ENCODE assay signal across 8 cellular contexts in the genomic region with DNA sequence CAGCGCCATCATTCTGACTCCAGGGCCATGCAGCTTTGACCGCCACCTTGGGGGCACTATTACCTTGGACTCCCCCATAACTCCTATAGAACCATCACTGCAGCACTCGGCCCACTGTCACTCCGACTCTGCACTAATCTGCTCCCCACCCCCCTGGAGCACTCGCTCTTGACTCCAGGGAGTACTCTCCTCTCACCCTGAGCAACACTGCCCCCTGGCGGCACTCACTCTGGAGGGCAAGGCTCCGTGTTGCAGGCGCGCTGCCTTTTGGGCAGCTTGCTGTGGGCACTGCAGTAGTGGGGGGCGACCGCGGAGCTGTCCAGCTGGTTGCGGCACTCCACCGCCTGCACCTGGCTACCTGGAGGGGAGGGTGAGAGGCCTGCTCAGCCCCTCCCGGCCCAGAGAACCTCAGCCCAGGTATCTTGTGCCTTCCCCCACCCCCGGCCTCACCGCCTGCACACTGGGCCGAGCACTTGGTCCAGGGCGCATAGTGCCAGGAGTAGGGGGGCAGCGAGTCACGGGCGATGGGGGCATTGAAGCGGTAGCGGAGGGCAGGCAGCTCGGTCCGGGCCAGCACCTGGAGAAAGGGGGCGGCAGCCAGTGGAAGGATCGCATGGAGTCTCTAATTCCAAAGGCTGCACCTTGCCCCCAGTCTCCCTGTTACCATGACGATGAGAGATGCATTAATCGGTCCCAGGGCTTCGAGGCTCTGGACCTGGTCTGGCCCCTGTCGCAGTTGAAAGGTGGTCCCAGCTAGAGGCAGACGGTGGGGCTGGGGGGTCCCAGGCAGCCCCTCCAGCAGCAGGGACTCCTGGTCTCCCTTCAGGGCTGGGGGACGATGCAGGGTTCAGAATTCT. TPM values are rescaled to one million over a fixed set of nuclear protein-coding genes. Genes with fewer than 3 reads are reported as not detected.
DNase-seq lines count a peak whose midpoint lies in the region; ATAC-seq and TF ChIP-seq lines count a peak whose summit lies in the region.

No MANE protein-coding gene starts in this region.

- POLR2A ChIA-PET in AG04449 (lab: Yijun Ruan, JAX), result interaction anchor here (0.6 kb wide), 1 partner anchor 31 kb away, joined by 3 read pairs; no protein-coding TSS in a partner anchor

- peaks cover 62 to 70% of the 10 kb centered on the region in 2 donors for H3K36me3 ChIP-seq in ascending aorta
- no peaks in the 10 kb centered on the region for H3K36me3 ChIP-seq in vagina
- H3K36me3 ChIP-seq in uterus, result no peaks in the 10 kb centered on the region

- TF ChIP-seq CTCF in AG04449 (IDR thresholded peaks at IDR 0.05; ENCODE audit: insufficient read depth, low read length, missing control alignments) (peak; percentile 68), GM13977 (IDR thresholded peaks at IDR 0.05; ENCODE audit: extremely low read depth, insufficient read depth, missing control alignments) (peak; percentile 65), ascending aorta (IDR thresholded peaks at IDR 0.05) (peak in 2 of 3 experiments; percentile 18 to 45), vagina (IDR thresholded peaks at IDR 0.05) (peak in 2 of 3 experiments; percentile 19 to 37), uterus (IDR thresholded peaks at IDR 0.05) (peak in 2 of 4 experiments; percentile 18 to 29)

- no peaks in the 10 kb centered on the region for H3K27me3 ChIP-seq in ascending aorta
- no peaks in the 10 kb centered on the region for H3K27me3 ChIP-seq in vagina
- H3K27me3 ChIP-seq in uterus, result no peaks in the 10 kb centered on the region

- no peaks in the 10 kb centered on the region for H3K9me3 ChIP-seq in ascending aorta
- no peaks in the 10 kb centered on the region for H3K9me3 ChIP-seq in vagina
- H3K9me3 ChIP-seq in uterus, result no peaks in the 10 kb centered on the region

- in situ Hi-C loops in GM13977 (cut with MboI; ENCODE audit: low pct_unique_long_range_greater_than_20kb, low sequenced_read_pairs, unreplicated experiment), result no loop called here

- no peak overlapping the region for H3K27ac ChIP-seq in ascending aorta
- no peak overlapping the region for H3K27ac ChIP-seq in vagina
- no peak overlapping the region for H3K27ac ChIP-seq in uterus

- TF ChIP-seq POLR2A in vagina (IDR thresholded peaks at IDR 0.05), result no peak
- no peak for TF ChIP-seq POLR2A in uterus (IDR thresholded peaks at IDR 0.05)

- intact Hi-C loops in ascending aorta (cut with DNase I), result loop anchor here (10.0 kb wide), 1 partner anchor 231 kb away; no protein-coding TSS in a partner anchor
- intact Hi-C loops in vagina (cut with DNase I), result no loop called here
- intact Hi-C loops in uterus (cut with DNase I; ENCODE audit: low total_unique reads), result no loop called here

- DNase-seq in AG04449 (ENCODE audit: low read depth, low spot score) (no peak), GM13977 (ENCODE audit: low spot score) (peak; percentile 70), ascending aorta (ENCODE audit: low spot score in 2 of 2) (no peak), left lobe of liver (ENCODE audit: low spot score) (no peak), vagina (ENCODE audit: extremely low spot score in 2 of 2) (no peak), uterus (no peak), HPDE6-E6E7 (ENCODE audit: extremely low spot score) (no peak)

- CTCF ChIA-PET in AG04449 (lab: Yijun Ruan, JAX), result interaction anchor here (1.0 to 4.5 kb wide), 10 partner anchors 7 to 244 kb away, joined by 3 to 51 read pairs (median 4); partner anchors contain the start of gene MYO1F

- no peaks in the 10 kb centered on the region for H3K4me1 ChIP-seq in ascending aorta
- H3K4me1 ChIP-seq in vagina, result no peaks in the 10 kb centered on the region
- no peaks in the 10 kb centered on the region for H3K4me1 ChIP-seq in uterus

- ATAC-seq in SK-N-SH treated with all-trans-retinoic acid at 6 μM for 48 hours, result peak; percentile 51
- peak; percentile 63 for ATAC-seq in left lobe of liver

- H3K4me3 ChIP-seq in AG04449 (ENCODE audit: low read depth, low read length) (no peak overlapping the region), ascending aorta (no peak overlapping the region), vagina (no peak overlapping the region), uterus (no peak overlapping the region)

TF ChIP-seq in SK-N-SH treated with all-trans-retinoic acid at 6 μM for 48 hours, 23 proteins besides CTCF, POLR2A, EP300 and RAD21:
- TF ChIP-seq CSRNP3 (CRISPR knock-in tag; IDR thresholded peaks at IDR 0.05), result no peak
- TF ChIP-seq ZNF565 (CRISPR knock-in tag; conservative IDR thresholded peaks at IDR 0.05; ENCODE audit: low read depth), result no peak
- no peak for TF ChIP-seq ZNF70 (CRISPR knock-in tag; IDR thresholded peaks at IDR 0.05)
- no peak for TF ChIP-seq ESRRG (CRISPR knock-in tag; IDR thresholded peaks at IDR 0.05)
- no peak for TF ChIP-seq GLIS3 (CRISPR knock-in tag; IDR thresholded peaks at IDR 0.05)
- no peak for TF ChIP-seq ZNF8 (CRISPR knock-in tag; IDR thresholded peaks at IDR 0.05)
- no peak for TF ChIP-seq ARNTL (CRISPR knock-in tag; IDR thresholded peaks at IDR 0.05; ENCODE audit: borderline replicate concordance, low read depth)
- TF ChIP-seq SNAI2 (CRISPR knock-in tag; IDR thresholded peaks at IDR 0.05), result no peak
- no peak for TF ChIP-seq CSDC2 (CRISPR knock-in tag; IDR thresholded peaks at IDR 0.05)
- TF ChIP-seq PPARA (CRISPR knock-in tag; IDR thresholded peaks at IDR 0.05; ENCODE audit: borderline replicate concordance), result no peak

RNA-seq across cellular contexts. Expression of gene MYO1F, which starts 8.9 kb away (rescaled TPM):
- 5.0 TPM for total RNA-seq in ascending aorta
- total RNA-seq in left lobe of liver, result 9.5 TPM
- total RNA-seq in vagina, result 20.4 TPM
- 10 to 100 TPM in 1 of 4 donors, 1 to 10 TPM in 3; 4.1 to 45.9 (median 7.5) TPM for total RNA-seq in uterus

RNA-seq across cellular contexts. Expression of gene ADAMTS10, which starts 24.4 kb away (rescaled TPM):
- total RNA-seq in ascending aorta, result 184 TPM
- 12.0 TPM for total RNA-seq in left lobe of liver
- total RNA-seq in vagina, result 66.3 TPM
- 10 to 100 TPM; 13.2 to 70.4 (median 52.7) TPM for total RNA-seq in uterus

RNA-seq across cellular contexts. Expression of gene NFILZ, which starts 44.3 kb away (rescaled TPM):
- total RNA-seq in ascending aorta, result not detected
- not detected for total RNA-seq in left lobe of liver
- total RNA-seq in vagina, result not detected
- not detected for total RNA-seq in uterus
